Comparison of ENCODE assay signal across 19 cellular contexts in the genomic region with DNA sequence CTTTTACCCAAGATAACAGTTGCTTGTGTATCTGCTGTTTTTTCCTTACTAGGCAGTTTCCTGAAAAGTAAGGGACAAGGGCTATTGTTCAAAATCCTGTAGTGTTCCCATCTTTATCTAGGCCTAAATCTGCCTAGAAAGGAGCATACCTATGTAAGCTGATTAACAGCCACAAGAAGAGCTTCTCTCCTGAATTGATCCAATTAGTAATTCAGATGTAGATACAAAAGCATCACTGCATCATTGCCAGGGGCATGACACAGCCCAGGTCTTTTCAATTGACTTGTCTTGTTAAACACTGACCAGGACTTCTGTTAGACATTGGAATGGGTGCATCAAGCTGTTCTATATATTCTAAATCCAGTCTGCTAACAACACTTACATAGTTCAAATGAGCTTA.
DNase-seq lines count a peak whose midpoint lies in the region; ATAC-seq and TF ChIP-seq lines count a peak whose summit lies in the region.
"Had no signal": no experiment of that assay in that cellular context is flagged by ENCODE, and none has a peak within 500 bp of the region (broad histone marks: within the 10 kb centered on the region; RNA-seq: fewer than 3 reads in every experiment).

No MANE protein-coding gene starts in this region.

- H2AFZ ChIP-seq in PC-3 (ENCODE audit: low read length) (no peak overlapping the region), neural progenitor cell (replicated peaks) (no peak overlapping the region)

- H3K4me2 ChIP-seq in PC-3 (ENCODE audit: low read length) (no peak overlapping the region), neural progenitor cell (no peak overlapping the region)

- no peaks in the 10 kb centered on the region for H3K36me3 Mint-ChIP-seq in neural progenitor cell
- H3K36me3 Mint-ChIP-seq: CD14-positive monocyte had no signal

- CTCF ChIA-PET in PC-3 (lab: Charles Lee) = no interaction called here

- H3K27me3 Mint-ChIP-seq in neural progenitor cell (ENCODE audit: insufficient read depth, low read depth) = no peaks in the 10 kb centered on the region
- H3K27me3 Mint-ChIP-seq: B cell had no signal

- DNase-seq in ELF-1 (ENCODE audit: low read depth, low spot score) (peak; percentile 12), PC-3 (no peak), epithelial cell of prostate (ENCODE audit: low read depth, low spot score) (no peak), neural progenitor cell (ENCODE audit: low spot score) (peak; percentile 59), DMS53 (lab: John Stamatoyannopoulos, UW) (no peak), caudate nucleus (lab: John Stamatoyannopoulos, UW) (no peak)
- DNase-seq: KBM-7, MM.1S, NCI-H1048, NCI-H1417 treated with DMSO at 0.1 percent for 48 hours, NCI-H187, NCI-H446 treated with DMSO at 0.1 percent for 48 hours, NCI-H526 treated with DMSO at 0.1 percent for 48 hours had no signal

- no peak overlapping the region for H3K4me3 Mint-ChIP-seq in neural progenitor cell
- H3K4me3 Mint-ChIP-seq: B cell, CD14-positive monocyte had no signal

- ATAC-seq in PC-3 (no peak), HG02588 (IDR thresholded peaks at IDR 0.05; ENCODE audit: unreplicated experiment) (no peak)
- ATAC-seq: HepG2, Panc1 had no signal

- H3K9me3 ChIP-seq in PC-3 (ENCODE audit: low read length) (no peaks in the 10 kb centered on the region), neural progenitor cell (ENCODE audit: low read depth) (no peaks in the 10 kb centered on the region)

- TF ChIP-seq CTCF in PC-3 (conservative IDR thresholded peaks at IDR 0.05; ENCODE audit: low read depth, low read length) = no peak
- TF ChIP-seq CTCF in neural progenitor cell (IDR thresholded peaks at IDR 0.05) = no peak

- H3K4me3 ChIP-seq in PC-3 (ENCODE audit: low read length) = no peak overlapping the region
- H3K4me3 ChIP-seq in neural progenitor cell = no peak overlapping the region

- H3K79me2 ChIP-seq in PC-3 (ENCODE audit: low read length) (no peaks in the 10 kb centered on the region), neural progenitor cell (ENCODE audit: low read depth) (no peaks in the 10 kb centered on the region)

- H3K4me1 Mint-ChIP-seq in neural progenitor cell = no peaks in the 10 kb centered on the region
- H3K4me1 Mint-ChIP-seq: B cell, CD14-positive monocyte had no signal

- no peaks in the 10 kb centered on the region for H3K9me3 Mint-ChIP-seq in neural progenitor cell

- H4K20me1 ChIP-seq in PC-3 (ENCODE audit: low read length) (no peaks in the 10 kb centered on the region), neural progenitor cell (ENCODE audit: low read depth) (no peaks in the 10 kb centered on the region)

- H3K27ac ChIP-seq in PC-3 (ENCODE audit: low read length) (peak overlapping the region; percentile 19), epithelial cell of prostate (peak overlapping the region; percentile 98), neural progenitor cell (no peak overlapping the region), caudate nucleus (ENCODE audit: low read depth, low read length) (no peak overlapping the region)
- H3K27ac ChIP-seq: HL-60 had no signal

- no peaks in the 10 kb centered on the region for H3K9me2 ChIP-seq in PC-3 (replicated peaks; ENCODE audit: low read length)

- no peak overlapping the region for H3K27ac Mint-ChIP-seq in neural progenitor cell
- H3K27ac Mint-ChIP-seq: B cell, CD14-positive monocyte had no signal

- POLR2A ChIA-PET in PC-3 (lab: Charles Lee; ENCODE audit: unreplicated experiment) = no interaction called here

- H3F3A ChIP-seq in PC-3 (ENCODE audit: low read length, unreplicated experiment) = peaks cover 3% of the 10 kb centered on the region
- H3F3A ChIP-seq in neural progenitor cell (ENCODE audit: low read depth) = no peaks in the 10 kb centered on the region

- BruUV-seq in PC-3 (replicated peaks; lab: Mats Ljungman, UMichigan) = no TSS peak

- no peaks in the 10 kb centered on the region for H3K36me3 ChIP-seq in PC-3 (ENCODE audit: low read depth, low read length)
- H3K36me3 ChIP-seq in neural progenitor cell = no peaks in the 10 kb centered on the region

- no peak overlapping the region for H3K9ac ChIP-seq in PC-3 (ENCODE audit: low read length)
- no peak overlapping the region for H3K9ac ChIP-seq in neural progenitor cell

- H3K27me3 ChIP-seq in PC-3 (ENCODE audit: low read length) = no peaks in the 10 kb centered on the region
- H3K27me3 ChIP-seq in neural progenitor cell = peaks cover 40% of the 10 kb centered on the region

- intact Hi-C loops in PC-3 (cut with micrococcal nuclease) = no loop called here

- H3K4me1 ChIP-seq in PC-3 (ENCODE audit: insufficient read depth, low read length) (peaks cover 56% of the 10 kb centered on the region), neural progenitor cell (peaks cover 8% of the 10 kb centered on the region)

Comparison
In these comparisons a context has a peak if more than half of its experiments do, and no peak if none do; other contexts are left out.
1. DNase-seq: peak in ELF-1 (single experiment) and neural progenitor cell (single experiment); none in PC-3 (single experiment), epithelial cell of prostate (single experiment), DMS53 (single experiment) and caudate nucleus (0 of 61).
2. H3K27ac ChIP-seq: peak in PC-3 (single experiment) and epithelial cell of prostate (single experiment); none in neural progenitor cell (single experiment) and caudate nucleus (single experiment).